ENCODE assay signal across 18 cellular contexts in genomic region chr12:6330999-6331714, GRCh38. TPM values are rescaled to one million over a fixed set of nuclear protein-coding genes. Genes with fewer than 3 reads are reported as not detected.
A peak's percentile ranks its signal among the peaks of the same experiment; 100 is the strongest.
DNase-seq lines count a peak whose midpoint lies in the region; ATAC-seq and TF ChIP-seq lines count a peak whose summit lies in the region.
"Had no signal": no experiment of that assay in that cellular context is flagged by ENCODE, and none has a peak within 500 bp of the region (broad histone marks: within the 10 kb centered on the region; RNA-seq: fewer than 3 reads in every experiment).

No MANE protein-coding gene starts in this region.

- TF ChIP-seq POLR2A in vagina (IDR thresholded peaks at IDR 0.05): no peak

- H3K27ac Mint-ChIP-seq in MCF 10A (ENCODE audit: low read depth, unreplicated experiment): peak overlapping the region; percentile 75
- H3K27ac Mint-ChIP-seq in activated naive CD8-positive, alpha-beta T cell treated with anti-CD3 and anti-CD28 coated beads, Interleukin-2, amount 10 ng/mL, durations not matched to agents 7 days and 5 days: peak overlapping the region; percentile 60
- H3K27ac Mint-ChIP-seq in naive thymus-derived CD4-positive, alpha-beta T cell: peak overlapping the region in 8 of 9 donors; percentile 68 to 93 (median 82)

- ATAC-seq in activated naive CD8-positive, alpha-beta T cell treated with anti-CD3 and anti-CD28 coated beads, Interleukin-2, amount 10 ng/mL, durations not matched to agents 7 days and 5 days (ENCODE audit: low read depth): no peak
- no peak for ATAC-seq in naive thymus-derived CD4-positive, alpha-beta T cell
- ATAC-seq: left ventricle myocardium superior, pancreas had no signal

- peaks cover 47% of the 10 kb centered on the region for H3K79me2 ChIP-seq in mammary epithelial cell (ENCODE audit: insufficient read depth, low read length)

- H3K9ac ChIP-seq in mammary epithelial cell (ENCODE audit: insufficient read depth, low read length): no peak overlapping the region

- WGBS in mammary epithelial cell (ENCODE audit: low coverage, missing lambda C conversion rate): 95% methylated on average over 4 of the region's 4 CpGs

- POLR2A ChIA-PET in MCF 10A (lab: Yijun Ruan, JAX): interaction anchor here (1.0 to 24.1 kb wide), 3 partner anchors 8 to 46 kb away, joined by 3 to 739 read pairs (median 4); partner anchors contain the start of genes LTBR and SCNN1A
- POLR2A ChIA-PET in activated naive CD8-positive, alpha-beta T cell treated with anti-CD3 and anti-CD28 coated beads, Interleukin-2, amount 10 ng/mL, durations not matched to agents 7 days and 5 days (lab: Charles Lee): interaction anchor here (0.9 kb wide), 1 partner anchor 140 kb away, joined by 4 read pairs; the partner anchor contains the start of gene VAMP1
- POLR2A ChIA-PET in naive thymus-derived CD4-positive, alpha-beta T cell (lab: Charles Lee): interaction anchor here (0.5 to 2.5 kb wide), 4 partner anchors 8 to 140 kb away, joined by 3 to 10 read pairs (median 3); partner anchors contain the start of gene VAMP1

- no peak overlapping the region for H3K4me3 ChIP-seq in mammary epithelial cell (replicated peaks in 1 of 3; ENCODE audit: insufficient read depth in 1 of 3, low read depth in 2 of 3, low read length in 3 of 3)
- no peak overlapping the region for H3K4me3 ChIP-seq in naive thymus-derived CD4-positive, alpha-beta T cell (ENCODE audit: low read length)
- no peak overlapping the region for H3K4me3 ChIP-seq in vagina
- H3K4me3 ChIP-seq: pancreas, suprapubic skin had no signal

- H3K36me3 Mint-ChIP-seq in MCF 10A (ENCODE audit: insufficient read depth, unreplicated experiment): peaks cover 87% of the 10 kb centered on the region
- H3K36me3 Mint-ChIP-seq in activated naive CD8-positive, alpha-beta T cell treated with anti-CD3 and anti-CD28 coated beads, Interleukin-2, amount 10 ng/mL, durations not matched to agents 7 days and 5 days: peaks cover 31% of the 10 kb centered on the region
- peaks cover 12 to 34% (median 14%) of the 10 kb centered on the region in 5 donors for H3K36me3 Mint-ChIP-seq in naive thymus-derived CD4-positive, alpha-beta T cell

- H3K4me3 Mint-ChIP-seq in MCF 10A (ENCODE audit: unreplicated experiment): no peak overlapping the region
- no peak overlapping the region for H3K4me3 Mint-ChIP-seq in activated naive CD8-positive, alpha-beta T cell treated with anti-CD3 and anti-CD28 coated beads, Interleukin-2, amount 10 ng/mL, durations not matched to agents 7 days and 5 days
- H3K4me3 Mint-ChIP-seq in naive thymus-derived CD4-positive, alpha-beta T cell: peak overlapping the region in 3 of 10 donors; percentile 41 to 44 (median 43)

- BruUV-seq in MCF 10A (replicated peaks; lab: Mats Ljungman, UMichigan): no TSS peak
- no TSS peak for BruUV-seq in mammary epithelial cell (replicated peaks; lab: Mats Ljungman, UMichigan)

- no peak overlapping the region for H3K4me2 ChIP-seq in mammary epithelial cell (ENCODE audit: insufficient read depth, low read depth, low read length)

- H3K4me1 ChIP-seq in mammary epithelial cell (ENCODE audit: insufficient read depth, low read length) (peaks cover 55% of the 10 kb centered on the region), vagina (peaks cover 59% of the 10 kb centered on the region)
- peaks cover 29 to 38% of the 10 kb centered on the region in 2 donors for H3K4me1 ChIP-seq in naive thymus-derived CD4-positive, alpha-beta T cell (ENCODE audit: control insufficient read depth in 2 of 2, insufficient read depth in 2 of 2, low read length in 2 of 2)

- H3K36me3 ChIP-seq in mammary epithelial cell (ENCODE audit: insufficient read depth, low read length) (peaks cover 24% of the 10 kb centered on the region), vagina (peaks cover 0 to 66% of the 10 kb centered on the region in 2 donors)
- peaks cover 21 to 71% (median 25%) of the 10 kb centered on the region in 3 experiments for H3K36me3 ChIP-seq in naive thymus-derived CD4-positive, alpha-beta T cell (ENCODE audit: control insufficient read depth in 2 of 3, insufficient read depth in 3 of 3, low read length in 3 of 3)

- CTCF ChIA-PET in MCF 10A (lab: Yijun Ruan, JAX) (interaction anchor here (0.7 to 1.0 kb wide), 2 partner anchors 9 to 134 kb away, joined by 3 to 4 read pairs; no protein-coding TSS in a partner anchor), mammary epithelial cell (lab: Charles Lee; ENCODE audit: low non-redundant PET) (no interaction called here)
- CTCF ChIA-PET in naive thymus-derived CD4-positive, alpha-beta T cell (lab: Charles Lee): interaction anchor here (1.3 to 6.7 kb wide), 4 partner anchors 11 to 93 kb away, joined by 3 to 139 read pairs (median 4); no protein-coding TSS in a partner anchor

- H3K27ac ChIP-seq in mammary epithelial cell (ENCODE audit: insufficient read depth, low read depth, low read length) (no peak overlapping the region), vagina (peak overlapping the region; percentile 38)
- peak overlapping the region; percentile 37 for H3K27ac ChIP-seq in naive thymus-derived CD4-positive, alpha-beta T cell (ENCODE audit: low read depth, low read length)
- H3K27ac ChIP-seq: suprapubic skin, VCaP had no signal

- no peaks in the 10 kb centered on the region for H3K27me3 Mint-ChIP-seq in MCF 10A (ENCODE audit: insufficient read depth, unreplicated experiment)
- no peaks in the 10 kb centered on the region for H3K27me3 Mint-ChIP-seq in activated naive CD8-positive, alpha-beta T cell treated with anti-CD3 and anti-CD28 coated beads, Interleukin-2, amount 10 ng/mL, durations not matched to agents 7 days and 5 days
- no peaks in the 10 kb centered on the region for H3K27me3 Mint-ChIP-seq in naive thymus-derived CD4-positive, alpha-beta T cell

- H4K20me1 ChIP-seq in mammary epithelial cell (ENCODE audit: insufficient read depth, low read length): peaks cover 2% of the 10 kb centered on the region

- H3K27me3 ChIP-seq in mammary epithelial cell (ENCODE audit: insufficient read depth, low read length) (no peaks in the 10 kb centered on the region), vagina (no peaks in the 10 kb centered on the region)
- no peaks in the 10 kb centered on the region for H3K27me3 ChIP-seq in naive thymus-derived CD4-positive, alpha-beta T cell (ENCODE audit: control insufficient read depth in 2 of 2, insufficient read depth in 2 of 2, low read length in 2 of 2)
- H3K27me3 ChIP-seq: pancreas, suprapubic skin had no signal

- no peak for DNase-seq in MCF 10A (ENCODE audit: unreplicated experiment)
- DNase-seq in mammary epithelial cell: no peak
- DNase-seq in activated naive CD8-positive, alpha-beta T cell treated with anti-CD3 and anti-CD28 coated beads, Interleukin-2, amount 10 ng/mL, durations not matched to agents 7 days and 5 days: no peak
- no peak for DNase-seq in naive thymus-derived CD4-positive, alpha-beta T cell
- no peak for DNase-seq in vagina (ENCODE audit: extremely low spot score in 2 of 2)
- DNase-seq in NCI-H510A (lab: John Stamatoyannopoulos, UW): no peak
- DNase-seq in T-helper 2 cell: no peak
- DNase-seq in CD1c-positive myeloid dendritic cell (ENCODE audit: extremely low spot score): no peak
- DNase-seq: activated effector memory CD4-positive, alpha-beta T cell treated with Interleukin-2 at 50 U/mL for 16 hours; left ventricle myocardium superior; NCI-H1092 treated with DMSO at 0.1 percent for 48 hours; NCI-H510A treated with DMSO at 0.1 percent for 48 hours; SIG-M5 had no signal

- dilution Hi-C loops in mammary epithelial cell (cut with HindIII; ENCODE audit: low sequenced_read_pairs): no loop called here

- no peaks in the 10 kb centered on the region for H3K9me3 ChIP-seq in mammary epithelial cell (replicated peaks; ENCODE audit: insufficient read depth, low read length)
- H3K9me3 ChIP-seq in naive thymus-derived CD4-positive, alpha-beta T cell (ENCODE audit: control insufficient read depth in 2 of 3, low read length in 3 of 3): no peaks in the 10 kb centered on the region
- no peaks in the 10 kb centered on the region for H3K9me3 ChIP-seq in vagina
- H3K9me3 ChIP-seq: pancreas, suprapubic skin had no signal

- in situ Hi-C loops in mammary epithelial cell (cut with MboI; ENCODE audit: low sequenced_read_pairs in 2 of 2): no loop called here

- H3K4me1 Mint-ChIP-seq in MCF 10A (ENCODE audit: insufficient read depth, unreplicated experiment): peaks cover 31% of the 10 kb centered on the region
- peaks cover 47% of the 10 kb centered on the region for H3K4me1 Mint-ChIP-seq in activated naive CD8-positive, alpha-beta T cell treated with anti-CD3 and anti-CD28 coated beads, Interleukin-2, amount 10 ng/mL, durations not matched to agents 7 days and 5 days
- peaks cover 11 to 47% (median 42%) of the 10 kb centered on the region in 7 donors for H3K4me1 Mint-ChIP-seq in naive thymus-derived CD4-positive, alpha-beta T cell

- H2AFZ ChIP-seq in mammary epithelial cell (ENCODE audit: low read depth, low read length): no peak overlapping the region

- intact Hi-C loops in MCF 10A (cut with micrococcal nuclease) (no loop called here), mammary epithelial cell (cut with micrococcal nuclease) (no loop called here), vagina (cut with DNase I) (loop anchor here (5.0 kb wide), 1 partner anchor 131 kb away; no protein-coding TSS in a partner anchor)
- intact Hi-C loops in naive thymus-derived CD4-positive, alpha-beta T cell (cut with micrococcal nuclease): no loop called here

- no peaks in the 10 kb centered on the region for H3K9me3 Mint-ChIP-seq in MCF 10A (ENCODE audit: unreplicated experiment)
- H3K9me3 Mint-ChIP-seq in activated naive CD8-positive, alpha-beta T cell treated with anti-CD3 and anti-CD28 coated beads, Interleukin-2, amount 10 ng/mL, durations not matched to agents 7 days and 5 days: no peaks in the 10 kb centered on the region
- no peaks in the 10 kb centered on the region for H3K9me3 Mint-ChIP-seq in naive thymus-derived CD4-positive, alpha-beta T cell

- TF ChIP-seq CTCF in MCF 10A (IDR thresholded peaks at IDR 0.05; ENCODE audit: unreplicated experiment) (no peak), mammary epithelial cell (conservative IDR thresholded peaks at IDR 0.05 in 1 of 2, IDR thresholded peaks at IDR 0.05 in 1 of 2; ENCODE audit: extremely low read depth in 1 of 2, insufficient read depth in 1 of 2, low read depth in 1 of 2, low read length in 2 of 2) (no peak), vagina (IDR thresholded peaks at IDR 0.05) (no peak)

RNA-seq across cellular contexts. Expression of gene TNFRSF1A, which starts 10.7 kb away (rescaled TPM):
- total RNA-seq in MCF 10A (2022): 103 and 110 TPM in 2 replicates
- total RNA-seq in mammary epithelial cell: 100 to 1,000 TPM; 107 to 195 TPM
- 87.6 TPM for polyA plus RNA-seq in mammary epithelial cell
- 191 TPM for polyA minus RNA-seq in mammary epithelial cell
- total RNA-seq in activated naive CD8-positive, alpha-beta T cell treated with anti-CD3 and anti-CD28 coated beads, Interleukin-2, amount 10 ng/mL, durations not matched to agents 7 days and 5 days: 10 to 100 TPM; 82.9 to 87.1 TPM
- total RNA-seq in naive thymus-derived CD4-positive, alpha-beta T cell: 10 to 100 TPM; 40.9 to 99.4 (median 67.3) TPM
- 10 to 100 TPM; 24.1 to 46.3 TPM for polyA plus RNA-seq in naive thymus-derived CD4-positive, alpha-beta T cell
- total RNA-seq in vagina: 271 TPM

RNA-seq across cellular contexts. Expression of gene PLEKHG6, which starts 20.7 kb away (rescaled TPM):
- total RNA-seq in MCF 10A (2022) (not detected in 2 replicates), mammary epithelial cell (1 to 10 TPM; 2.2 to 3.3 TPM), vagina (14.7 TPM)
- 2.1 TPM for polyA plus RNA-seq in mammary epithelial cell
- polyA minus RNA-seq in mammary epithelial cell: not detected
- total RNA-seq in activated naive CD8-positive, alpha-beta T cell treated with anti-CD3 and anti-CD28 coated beads, Interleukin-2, amount 10 ng/mL, durations not matched to agents 7 days and 5 days: not detected
- not detected for total RNA-seq in naive thymus-derived CD4-positive, alpha-beta T cell
- polyA plus RNA-seq in naive thymus-derived CD4-positive, alpha-beta T cell: 1 to 10 TPM in 1 of 2 donors, under 1 TPM in 1; 0.15 to 1.3 TPM
- total RNA-seq: dermis microvascular lymphatic vessel endothelial cell, glomerular endothelial cell had no signal

RNA-seq across cellular contexts. Expression of gene SCNN1A, which starts 44.2 kb away (rescaled TPM):
- total RNA-seq in MCF 10A (2022) (136 and 139 TPM in 2 replicates), mammary epithelial cell (100 to 1,000 TPM; 171 to 202 TPM), vagina (55.2 TPM)
- polyA plus RNA-seq in mammary epithelial cell: 174 TPM
- polyA minus RNA-seq in mammary epithelial cell: 383 TPM
- 1 to 10 TPM in 1 of 2 experiments, under 1 TPM in 1; 0.43 to 1.1 TPM for total RNA-seq in activated naive CD8-positive, alpha-beta T cell treated with anti-CD3 and anti-CD28 coated beads, Interleukin-2, amount 10 ng/mL, durations not matched to agents 7 days and 5 days
- 1 to 10 TPM in 4 of 5 experiments, under 1 TPM in 1; 0.22 to 5.3 (median 3.6) TPM for total RNA-seq in naive thymus-derived CD4-positive, alpha-beta T cell
- 1 to 10 TPM in 1 of 2 donors, under 1 TPM in 1; 0.84 to 1.2 TPM for polyA plus RNA-seq in naive thymus-derived CD4-positive, alpha-beta T cell
- total RNA-seq: glomerular endothelial cell had no signal

RNA-seq across cellular contexts. Expression of gene LTBR, which starts 52.8 kb away (rescaled TPM):
- 158 and 169 TPM in 2 replicates for total RNA-seq in MCF 10A (2022)
- total RNA-seq in mammary epithelial cell: 100 to 1,000 TPM; 134 to 149 TPM
- polyA plus RNA-seq in mammary epithelial cell: 119 TPM
- polyA minus RNA-seq in mammary epithelial cell: 89.5 TPM
- 1 to 10 TPM in 1 of 2 experiments, under 1 TPM in 1; 0.61 to 1.4 TPM for total RNA-seq in activated naive CD8-positive, alpha-beta T cell treated with anti-CD3 and anti-CD28 coated beads, Interleukin-2, amount 10 ng/mL, durations not matched to agents 7 days and 5 days
- 10 to 100 TPM in 1 of 5 experiments, 1 to 10 TPM in 3, under 1 TPM in 1; 0.34 to 25.2 (median 2.2) TPM for total RNA-seq in naive thymus-derived CD4-positive, alpha-beta T cell
- not detected for polyA plus RNA-seq in naive thymus-derived CD4-positive, alpha-beta T cell
- total RNA-seq in vagina: 146 TPM
